In the genomic region with DNA sequence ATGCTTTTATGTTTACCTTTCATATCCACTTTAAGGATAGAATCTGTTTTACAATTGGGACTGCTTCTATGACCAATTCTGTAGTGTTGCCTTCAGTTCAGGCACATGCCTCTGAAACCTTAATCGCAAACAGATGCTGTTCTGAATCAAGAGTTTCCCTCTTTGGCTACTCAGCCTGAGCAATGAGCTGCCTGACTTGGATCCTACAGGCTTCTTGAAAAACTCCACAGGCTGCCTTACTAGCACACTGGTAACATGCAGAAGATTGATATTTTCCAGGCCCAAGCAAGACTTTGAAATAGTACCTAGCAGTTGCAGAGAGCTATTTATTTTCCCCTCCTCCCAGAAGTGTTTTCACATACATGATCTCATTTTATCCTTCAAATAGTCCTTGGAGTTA, we compare ENCODE assay signal across 25 cellular contexts. TPM values are rescaled to one million over a fixed set of nuclear protein-coding genes. Genes with fewer than 3 reads are reported as not detected.
A peak's percentile ranks its signal among the peaks of the same experiment; 100 is the strongest.
DNase-seq lines count a peak whose midpoint lies in the region; ATAC-seq, FAIRE-seq and TF ChIP-seq lines count a peak whose summit lies in the region.
"Had no signal": no experiment of that assay in that cellular context is flagged by ENCODE, and none has a peak within 500 bp of the region (broad histone marks: within the 10 kb centered on the region; RNA-seq: fewer than 3 reads in every experiment).

No MANE protein-coding gene starts in this region.

- H3K9me3 ChIP-seq in mesenchymal stem cell (ENCODE audit: control insufficient read depth, low read length) (no peaks in the 10 kb centered on the region), stomach (no peaks in the 10 kb centered on the region), HAP-1 (no peaks in the 10 kb centered on the region; the same call in 1 of the 2 replicates)

- no peak overlapping the region for H3K23ac ChIP-seq in mesenchymal stem cell (ENCODE audit: low read length in 2 of 2)

- in situ Hi-C loops in HAP-1 (cut with MboI; ENCODE audit: low sequenced_read_pairs): no loop called here

- H2AK5ac ChIP-seq in mesenchymal stem cell (ENCODE audit: low read length, severe bottlenecking): no peak overlapping the region

- peak; percentile 50 for FAIRE-seq in GM12891 (lab: Jason Lieb, UNC)
- FAIRE-seq: HTR-8/SVneo had no signal

- H3K9ac ChIP-seq in mesenchymal stem cell (ENCODE audit: low read length): peak overlapping the region; percentile 21
- H3K9ac ChIP-seq: neural progenitor cell had no signal

- no peak overlapping the region for H3K4ac ChIP-seq in mesenchymal stem cell (ENCODE audit: low read depth in 1 of 2, low read length in 2 of 2)

- TF ChIP-seq POLR2A in GM12891 (IDR thresholded peaks at IDR 0.05; ENCODE audit: low read depth, low read length) (no peak), stomach (IDR thresholded peaks at IDR 0.05) (no peak)

- no peak for ATAC-seq in GM19455 (IDR thresholded peaks at IDR 0.05; ENCODE audit: unreplicated experiment)
- no peak for ATAC-seq in omental fat pad (ENCODE audit: low FRiP score)
- ATAC-seq: activated naive CD8-positive, alpha-beta T cell treated with anti-CD3 and anti-CD28 coated beads, Interleukin-2, amount 50 U/mL, for 24 hours; activated T-helper 17 cell treated with anti-CD3 and anti-CD28 coated beads, Interleukin-2, amount 50 U/mL, for 72 hours; foreskin keratinocyte; PC-3 had no signal

- 93% methylated on average over 1 of the region's 1 CpG for WGBS in mesenchymal stem cell
- 64 to 97% (median 88%) methylated on average over 1 of the region's 1 CpG for whole genome bisulfite sequencing in stomach, 5 donors

- DNase-seq in AG08395 (ENCODE audit: low spot score): peak; percentile 51
- no peak for DNase-seq in GM12891 (ENCODE audit: insufficient read length, low spot score)
- DNase-seq in dedifferentiated amniotic fluid mesenchymal stem cell (ENCODE audit: extremely low spot score): peak; percentile 87
- no peak for DNase-seq in mesenchymal stem cell
- DNase-seq in stomach: no peak
- no peak for DNase-seq in HAP-1 (ENCODE audit: low spot score in 2 of 2)
- DNase-seq in omental fat pad (ENCODE audit: low spot score): no peak
- DNase-seq: activated naive CD8-positive, alpha-beta T cell treated with anti-CD3 and anti-CD28 coated beads, Interleukin-2, amount 50 U/mL, for 24 hours; cerebellar nuclear complex; effector CD8-positive, alpha-beta T cell; foreskin keratinocyte; Kasumi-1; NCI-H1105; NCI-H69; PC-3; stimulated activated CD4-positive, alpha-beta T cell treated with anti-CD3 and anti-CD28 coated beads, Interleukin-15, amount 100 ng/mL, for 24 hours; stimulated activated naive CD4-positive, alpha-beta T cell; trophoblast cell had no signal

- no peak for TF ChIP-seq EP300 in stomach (IDR thresholded peaks at IDR 0.05)

- H2AFZ ChIP-seq in mesenchymal stem cell (ENCODE audit: low read depth, low read length): no peak overlapping the region
- H2AFZ ChIP-seq: neural progenitor cell had no signal

- H3K79me1 ChIP-seq in mesenchymal stem cell (replicated peaks; ENCODE audit: low read length, poor library complexity, severe bottlenecking): no peaks in the 10 kb centered on the region

- no peak overlapping the region for H2BK5ac ChIP-seq in mesenchymal stem cell (ENCODE audit: low read depth, low read length, poor library complexity, severe bottlenecking)

- TF ChIP-seq CTCF in stomach (IDR thresholded peaks at IDR 0.05): no peak
- no peak for TF ChIP-seq CTCF in omental fat pad (IDR thresholded peaks at IDR 0.05)

- H3K27me3 ChIP-seq in mesenchymal stem cell (ENCODE audit: control insufficient read depth in 1 of 2, insufficient read depth in 1 of 2, low read length in 2 of 2) (no peaks in the 10 kb centered on the region), stomach (no peaks in the 10 kb centered on the region), HAP-1 (ENCODE audit: low read depth) (0 out of 2 replicates have a peak, but pooled peaks cover 3% of the 10 kb centered on the region)
- H3K27me3 ChIP-seq: foreskin keratinocyte, neural progenitor cell had no signal

- H3K14ac ChIP-seq in mesenchymal stem cell (ENCODE audit: low read length in 2 of 2): no peak overlapping the region

- H3K4me2 ChIP-seq in mesenchymal stem cell (ENCODE audit: low read length, poor library complexity, severe bottlenecking): no peak overlapping the region
- H3K4me2 ChIP-seq: neural progenitor cell had no signal

- no peak overlapping the region for H4K91ac ChIP-seq in mesenchymal stem cell (ENCODE audit: low read length)

- H2BK120ac ChIP-seq in mesenchymal stem cell (ENCODE audit: low read depth, low read length): no peak overlapping the region

- no peak overlapping the region for H4K8ac ChIP-seq in mesenchymal stem cell (ENCODE audit: low read length)

- H3K4me3 ChIP-seq in mesenchymal stem cell (ENCODE audit: insufficient read depth in 1 of 2, low read depth in 1 of 2, low read length in 2 of 2) (no peak overlapping the region), stomach (no peak overlapping the region), HAP-1 (no peak overlapping the region)
- H3K4me3 ChIP-seq: neural progenitor cell had no signal

- no peak overlapping the region for H2BK12ac ChIP-seq in mesenchymal stem cell (ENCODE audit: low read length in 2 of 2)

- intact Hi-C loops in stomach (cut with DNase I; ENCODE audit: low total_unique reads): no loop called here

- H3K36me3 ChIP-seq in mesenchymal stem cell (ENCODE audit: control insufficient read depth in 1 of 2, insufficient read depth in 2 of 2, low read depth in 1 of 2, low read length in 2 of 2) (no peaks in the 10 kb centered on the region), stomach (no peaks in the 10 kb centered on the region), HAP-1 (replicated peaks) (no peaks in the 10 kb centered on the region)
- H3K36me3 ChIP-seq: neural progenitor cell had no signal

- H3K27ac ChIP-seq in mesenchymal stem cell (ENCODE audit: low read length, poor library complexity, severe bottlenecking) (no peak overlapping the region), stomach (peak overlapping the region in 1 of 5 donors; percentile 36)
- H3K27ac ChIP-seq: foreskin keratinocyte, neural progenitor cell had no signal

- no peaks in the 10 kb centered on the region for H3K4me1 ChIP-seq in mesenchymal stem cell (ENCODE audit: control insufficient read depth, insufficient read depth, low read depth, low read length)
- H3K4me1 ChIP-seq in stomach: peaks cover 0 to 13% (median 0%) of the 10 kb centered on the region in 4 donors
- H3K4me1 ChIP-seq in HAP-1: no peaks in the 10 kb centered on the region
- H3K4me1 ChIP-seq: foreskin keratinocyte, neural progenitor cell had no signal

- H2BK15ac ChIP-seq in mesenchymal stem cell (ENCODE audit: low read depth, poor library complexity, severe bottlenecking): no peak overlapping the region

- no peak overlapping the region for H3K18ac ChIP-seq in mesenchymal stem cell (ENCODE audit: low read depth in 1 of 2, low read length in 2 of 2)

TF ChIP-seq in GM12891, 5 proteins besides CTCF, POLR2A, EP300 and RAD21:
- TF ChIP-seq POU2F2 (IDR thresholded peaks at IDR 0.05; ENCODE audit: low read depth, low read length) (no peak), TAF1 (IDR thresholded peaks at IDR 0.05; ENCODE audit: low read depth, low read length) (no peak), POLR2AphosphoS5 (IDR thresholded peaks at IDR 0.05; ENCODE audit: low read depth, low read length) (no peak), SPI1 (IDR thresholded peaks at IDR 0.05; ENCODE audit: low read depth, low read length) (no peak), PAX5 (IDR thresholded peaks at IDR 0.05; ENCODE audit: insufficient read depth, low read length, severe bottlenecking) (no peak)

RNA-seq across cellular contexts. Expression of a gene that starts 34.8 kb away (rescaled TPM):
- 0.47 TPM for polyA plus RNA-seq in GM12891 (2012; ENCODE audit: low read depth, missing spikeins)
- not detected for polyA plus RNA-seq in mesenchymal stem cell (2013, experiment 1 of 2)
- polyA plus RNA-seq in mesenchymal stem cell (2013, experiment 2 of 2): not detected
- total RNA-seq in stomach (not detected), omental fat pad (not detected)
- polyA plus RNA-seq in stomach: not detected
- total RNA-seq: Daoy, foreskin keratinocyte, kidney epithelial cell, PC-3, SK-MEL-5 had no signal
- polyA plus RNA-seq: foreskin keratinocyte had no signal

Comparison
In these comparisons a context has a peak if more than half of its experiments do, and no peak if none do; other contexts are left out.
1. DNase-seq: peak in AG08395 (single experiment) and dedifferentiated amniotic fluid mesenchymal stem cell (single experiment); none in GM12891 (single experiment), mesenchymal stem cell (single experiment), stomach (single experiment), HAP-1 (0 of 2) and omental fat pad (single experiment).